ENCODE assay signal across 7 cellular contexts in genomic region chr1:146401281-146401825, GRCh38.
DNase-seq lines count a peak whose midpoint lies in the region; ATAC-seq and TF ChIP-seq lines count a peak whose summit lies in the region.
"Not testable (repeated sequence)": the region's sequence is repeated elsewhere in the genome, so short reads cannot be mapped to it uniquely, and the experiment has no call there.

No MANE protein-coding gene starts in this region.

- not testable (repeated sequence) for H3K4me3 ChIP-seq in DOHH2 (ENCODE audit: low read length); NB4 (ENCODE audit: low read depth, low read length); epithelial cell of esophagus (ENCODE audit: low read length); psoas muscle

- H3K27ac ChIP-seq in DOHH2 (ENCODE audit: low read depth, low read length); psoas muscle: not testable (repeated sequence)

- peak; percentile 91 for ATAC-seq in left lobe of liver
- peak; percentile 62 to 87 (median 80) for ATAC-seq in psoas muscle

- H3K4me1 ChIP-seq in DOHH2 (ENCODE audit: control insufficient read depth, low read length); psoas muscle: not testable (repeated sequence)

- H3K36me3 ChIP-seq in DOHH2 (ENCODE audit: control insufficient read depth, low read length); psoas muscle (ENCODE audit: insufficient read depth in 1 of 2, low read depth in 1 of 2): not testable (repeated sequence)

- intact Hi-C loops in psoas muscle (cut with DNase I), result not testable (repeated sequence)

- H3K27me3 ChIP-seq in DOHH2 (ENCODE audit: control insufficient read depth, low read length); psoas muscle (ENCODE audit: insufficient read depth in 3 of 3, low read length in 2 of 3): not testable (repeated sequence)

- H3K9me3 ChIP-seq in DOHH2 (ENCODE audit: control insufficient read depth, insufficient read depth, low read length); psoas muscle: not testable (repeated sequence)

- H3K9me3 Mint-ChIP-seq in activated naive CD8-positive, alpha-beta T cell (ENCODE audit: low read depth), result not testable (repeated sequence)

- H3K36me3 Mint-ChIP-seq in activated naive CD8-positive, alpha-beta T cell, result not testable (repeated sequence)

- not testable (repeated sequence) for TF ChIP-seq POLR2A in NB4 (IDR thresholded peaks at IDR 0.05; ENCODE audit: extremely low read depth, insufficient read length)

- peak overlapping the region; percentile 70 for H3K4me3 Mint-ChIP-seq in activated naive CD8-positive, alpha-beta T cell

- not testable (repeated sequence) for H3K9me2 ChIP-seq in DOHH2 (replicated peaks; ENCODE audit: control insufficient read depth, low read length)

- 30 to 40% (median 35%) methylated on average over 5 to 7 of the region's 7 CpGs for WGBS in psoas muscle, 3 donors

- peak; percentile 56 for TF ChIP-seq CTCF in DOHH2 (IDR thresholded peaks at IDR 0.05; ENCODE audit: low read depth, low read length, poor library complexity, severe bottlenecking)
- peak; percentile 15 for TF ChIP-seq CTCF in NB4 (IDR thresholded peaks at IDR 0.05; ENCODE audit: low read depth, low read length)
- peak; percentile 49 for TF ChIP-seq CTCF in epithelial cell of esophagus (IDR thresholded peaks at IDR 0.05; ENCODE audit: insufficient read depth, low read depth, low read length, missing control alignments)
- peak; percentile 51 for TF ChIP-seq CTCF in psoas muscle (IDR thresholded peaks at IDR 0.05)

- not testable (repeated sequence) for H3F3A ChIP-seq in DOHH2 (ENCODE audit: control insufficient read depth, insufficient read depth)

- H3K4me2 ChIP-seq in DOHH2 (ENCODE audit: low read length), result not testable (repeated sequence)

- H4K20me1 ChIP-seq in DOHH2 (ENCODE audit: control insufficient read depth, insufficient read depth, low read depth, low read length), result not testable (repeated sequence)

- peak; percentile 14 for DNase-seq in NB4 (ENCODE audit: low read depth)
- DNase-seq in UCSD-AML1 (lab: John Stamatoyannopoulos, UW; ENCODE audit: unreplicated experiment), result peak; percentile 12
- peak; percentile 6 for DNase-seq in epithelial cell of esophagus (ENCODE audit: low read depth)
- DNase-seq in left lobe of liver (ENCODE audit: low spot score); psoas muscle: not testable (repeated sequence)

- not testable (repeated sequence) for H3K27me3 Mint-ChIP-seq in activated naive CD8-positive, alpha-beta T cell

- peak overlapping the region; percentile 94 for H3K27ac Mint-ChIP-seq in activated naive CD8-positive, alpha-beta T cell

- not testable (repeated sequence) for H3K79me2 ChIP-seq in DOHH2 (ENCODE audit: control insufficient read depth, low read length)

- peaks cover 23% of the 10 kb centered on the region for H3K4me1 Mint-ChIP-seq in activated naive CD8-positive, alpha-beta T cell (ENCODE audit: low read depth)
